12 cellular contexts compared by ENCODE assay signal in the genomic region with DNA sequence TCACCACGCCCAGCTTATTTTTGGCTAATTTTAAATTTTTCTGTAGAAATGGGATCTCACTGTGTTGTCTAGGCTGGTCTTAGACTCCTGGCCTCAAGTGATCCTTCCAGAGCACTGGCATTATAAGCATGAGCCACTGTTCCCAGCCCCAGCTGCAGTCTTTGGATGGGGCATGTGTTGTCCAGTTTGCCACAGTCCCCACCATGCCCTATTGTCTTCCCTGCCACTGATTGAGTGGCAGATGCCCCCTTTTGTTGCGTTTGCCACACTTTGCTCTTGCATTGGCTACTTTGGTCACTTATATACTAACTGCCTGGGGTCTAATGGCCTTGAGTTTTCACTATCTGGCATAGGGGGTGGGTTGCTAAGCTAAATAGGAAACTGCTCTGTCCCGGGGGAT.
"Had no signal": no experiment of that assay in that cellular context is flagged by ENCODE, and none has a peak within 500 bp of the region (broad histone marks: within the 10 kb centered on the region; RNA-seq: fewer than 3 reads in every experiment).

No MANE protein-coding gene starts in this region.

- H3K36me3 Mint-ChIP-seq: natural killer cell had no signal

- H3K4me3 ChIP-seq: cardiac muscle cell, hepatocyte, right atrium auricular region, thoracic aorta had no signal

- FAIRE-seq: small intestine had no signal

- ATAC-seq: left lobe of liver, natural killer cell had no signal

- H3K36me3 ChIP-seq: cardiac muscle cell, right atrium auricular region had no signal

- H3K4me3 Mint-ChIP-seq: activated CD4-positive, alpha-beta T cell treated with anti-CD3 and anti-CD28 coated beads, Interleukin-2, amount 10 ng/mL, durations not matched to agents 7 days and 5 days; natural killer cell had no signal

- H2AFZ ChIP-seq: hepatocyte had no signal

- H3K27me3 Mint-ChIP-seq: activated CD4-positive, alpha-beta T cell treated with anti-CD3 and anti-CD28 coated beads, Interleukin-2, amount 10 ng/mL, durations not matched to agents 7 days and 5 days had no signal

- H3K27me3 ChIP-seq: cardiac muscle cell, hepatocyte, neutrophil, right atrium auricular region had no signal

- H3K27ac ChIP-seq: cardiac muscle cell, hepatocyte, neutrophil, right atrium auricular region had no signal

- H3K27ac Mint-ChIP-seq: natural killer cell had no signal

- DNase-seq: activated CD4-positive, alpha-beta T cell treated with anti-CD3 and anti-CD28 coated beads, Interleukin-2, amount 10 ng/mL, durations not matched to agents 7 days and 5 days; activated naive CD4-positive, alpha-beta T cell; islet precursor cell; natural killer cell; small intestine; SW 1271 had no signal

- H3K9me3 Mint-ChIP-seq: activated CD4-positive, alpha-beta T cell treated with anti-CD3 and anti-CD28 coated beads, Interleukin-2, amount 10 ng/mL, durations not matched to agents 7 days and 5 days; natural killer cell had no signal

- H3K4me2 ChIP-seq: hepatocyte had no signal

- H3K9me3 ChIP-seq: neutrophil, right atrium auricular region, thoracic aorta had no signal
